30 cellular contexts compared by ENCODE assay signal in genomic region chr13:59270327-59270726, GRCh38.
"Had no signal": no experiment of that assay in that cellular context is flagged by ENCODE, and none has a peak within 500 bp of the region (broad histone marks: within the 10 kb centered on the region; RNA-seq: fewer than 3 reads in every experiment).

No MANE protein-coding gene starts in this region.

- H3K27ac ChIP-seq: adrenal gland, breast epithelium, coronary artery, dorsolateral prefrontal cortex, esophagus muscularis mucosa, foreskin keratinocyte, gastrocnemius medialis, heart left ventricle, WERI-Rb-1 had no signal

- H3K4me1 ChIP-seq: adrenal gland, breast epithelium, esophagus muscularis mucosa, foreskin keratinocyte, gastrocnemius medialis, heart left ventricle had no signal

- H3K9me3 ChIP-seq: adrenal gland, breast epithelium, esophagus muscularis mucosa, gastrocnemius medialis, heart left ventricle had no signal

- DNase-seq: activated B cell treated with CpG ODN at 0.5 μM for 24 hours; activated CD4-positive, alpha-beta T cell treated with anti-CD3 and anti-CD28 coated beads for 48 hours; activated CD4-positive, alpha-beta T cell treated with anti-CD3 and anti-CD28 coated beads, Interleukin-2, amount 50 U/mL, for 1 hour; activated CD4-positive, alpha-beta T cell treated with anti-CD3 and anti-CD28 coated beads, Interleukin-2, amount 50 U/mL, for 48 hours; activated CD8-positive, alpha-beta memory T cell treated with anti-CD3 and anti-CD28 coated beads for 24 hours; activated CD8-positive, alpha-beta T cell treated with anti-CD3 and anti-CD28 coated beads for 36 hours; activated effector memory CD4-positive, alpha-beta T cell treated with Interleukin-2 at 50 U/mL for 16 hours; activated gamma-delta T cell treated with Interleukin-2 at 50 U/mL for 16 hours; activated naive CD4-positive, alpha-beta T cell treated with anti-CD3 and anti-CD28 coated beads for 36 hours; activated naive CD8-positive, alpha-beta T cell treated with anti-CD3 and anti-CD28 coated beads for 36 hours; activated naive CD8-positive, alpha-beta T cell treated with anti-CD3 and anti-CD28 coated beads, Interleukin-2, amount 50 U/mL, for 24 hours; activated T-cell treated with anti-CD3 and anti-CD28 coated beads, Interleukin-2, amount 50 U/mL, for 4 hours; adrenal gland; amygdala; aorta; dorsolateral prefrontal cortex; effector memory CD4-positive, alpha-beta T cell; endodermal cell; erythroblast; gastrocnemius medialis; glutamatergic neuron; heart left ventricle; T-helper 9 cell; WERI-Rb-1 had no signal

- H3K36me3 ChIP-seq: adrenal gland, breast epithelium, esophagus muscularis mucosa, gastrocnemius medialis, heart left ventricle, WERI-Rb-1 had no signal

- H3K27me3 ChIP-seq: adrenal gland, breast epithelium, esophagus muscularis mucosa, foreskin keratinocyte, gastrocnemius medialis, heart left ventricle had no signal

- ATAC-seq: activated CD4-positive, CD25-positive, alpha-beta regulatory T cell treated with anti-CD3 and anti-CD28 coated beads, Interleukin-2, amount 50 U/mL, for 24 hours; activated CD8-positive, alpha-beta T cell treated with anti-CD3 and anti-CD28 coated beads for 36 hours; activated naive CD8-positive, alpha-beta T cell treated with anti-CD3 and anti-CD28 coated beads, Interleukin-2, amount 50 U/mL, for 24 hours; activated T-cell treated with anti-CD3 and anti-CD28 coated beads, Interleukin-2, amount 50 U/mL, for 4 hours; activated T-helper 17 cell treated with anti-CD3 and anti-CD28 coated beads, Interleukin-2, amount 50 U/mL, for 72 hours; gastrocnemius medialis; heart left ventricle had no signal

- H3K4me3 ChIP-seq: adrenal gland, breast epithelium, coronary artery, dorsolateral prefrontal cortex, esophagus muscularis mucosa, gastrocnemius medialis, heart left ventricle had no signal
